Comparison of ENCODE assay signal across 9 cellular contexts in the genomic region with DNA sequence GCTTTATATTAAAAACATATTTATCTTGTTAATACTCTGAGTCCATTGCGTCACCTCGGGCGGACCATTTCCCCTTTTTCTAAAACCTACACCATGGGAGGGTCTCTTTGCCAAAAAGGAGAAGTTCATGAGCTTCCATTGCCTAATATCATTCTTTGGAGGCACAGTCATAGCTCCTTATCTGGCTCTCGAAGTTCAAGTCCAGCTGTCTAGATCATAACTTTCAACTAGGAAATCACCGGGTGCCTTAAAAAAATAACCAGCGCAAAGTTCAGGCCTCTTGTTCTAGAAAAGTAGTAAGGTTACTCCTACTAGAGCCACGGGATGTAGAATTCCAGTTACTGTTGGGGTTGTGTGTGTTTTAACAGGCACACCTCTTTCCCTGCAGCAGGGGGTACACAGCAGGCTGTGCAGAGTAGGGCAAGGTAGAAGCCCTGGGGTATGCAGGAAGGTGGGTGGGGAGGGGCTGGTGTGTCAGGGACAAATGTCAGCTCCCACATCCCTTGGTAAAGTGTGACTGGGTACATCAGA. TPM values are rescaled to one million over a fixed set of nuclear protein-coding genes. Genes with fewer than 3 reads are reported as not detected.
DNase-seq lines count a peak whose midpoint lies in the region; ATAC-seq and TF ChIP-seq lines count a peak whose summit lies in the region.
"Had no signal": no experiment of that assay in that cellular context is flagged by ENCODE, and none has a peak within 500 bp of the region (broad histone marks: within the 10 kb centered on the region; RNA-seq: fewer than 3 reads in every experiment).

No MANE protein-coding gene starts in this region.

- peak overlapping the region in 3 of 4 donors; percentile 40 to 87 (median 81) for H3K27ac ChIP-seq in tibial nerve

- peak; percentile 16 for ATAC-seq in memory B cell (ENCODE audit: low read depth)
- no peak for ATAC-seq in GM19023 (IDR thresholded peaks at IDR 0.05; ENCODE audit: unreplicated experiment)
- ATAC-seq in GM21786 (IDR thresholded peaks at IDR 0.05; ENCODE audit: unreplicated experiment): no peak

- peak in 1 of 2 donors; percentile 76 for TF ChIP-seq EP300 in tibial nerve (IDR thresholded peaks at IDR 0.05)

- TF ChIP-seq POLR2A in tibial nerve (IDR thresholded peaks at IDR 0.05): no peak

- no peak overlapping the region for H3K4me3 ChIP-seq in choroid plexus epithelial cell (ENCODE audit: low read depth, low read length)
- H3K4me3 ChIP-seq in tibial nerve: no peak overlapping the region

- no peak for TF ChIP-seq CTCF in choroid plexus epithelial cell (conservative IDR thresholded peaks at IDR 0.05; ENCODE audit: low read depth, low read length)
- no peak for TF ChIP-seq CTCF in tibial nerve (IDR thresholded peaks at IDR 0.05)

- peak overlapping the region; percentile 99 for H3K27ac Mint-ChIP-seq in memory B cell

- WGBS in tibial nerve, 2 donors: 52 to 64% methylated on average over 7 of the region's 7 CpGs

- H3K27me3 Mint-ChIP-seq in memory B cell: no peaks in the 10 kb centered on the region

- H3K4me3 Mint-ChIP-seq in memory B cell: no peak overlapping the region

- no peaks in the 10 kb centered on the region for H3K36me3 ChIP-seq in tibial nerve

- peak; percentile 31 for DNase-seq in NAMALWA (ENCODE audit: low spot score)
- peak; percentile 96 for DNase-seq in choroid plexus epithelial cell (ENCODE audit: low read depth)
- DNase-seq in memory B cell (ENCODE audit: low spot score in 2 of 2): peak in 1 of 2 donors; percentile 58
- DNase-seq in tibial nerve (ENCODE audit: low spot score in 2 of 2): no peak
- no peak for DNase-seq in 8988T
- DNase-seq in glomerular visceral epithelial cell (ENCODE audit: extremely low spot score): no peak
- DNase-seq: NCI-H2081 had no signal

- H3K36me3 Mint-ChIP-seq in memory B cell: no peaks in the 10 kb centered on the region

- H3K4me1 ChIP-seq in tibial nerve: peaks cover 0 to 52% (median 17%) of the 10 kb centered on the region in 4 donors

- H3K9me3 ChIP-seq in tibial nerve: no peaks in the 10 kb centered on the region

- H3K27me3 ChIP-seq in tibial nerve: no peaks in the 10 kb centered on the region

- peaks cover 41% of the 10 kb centered on the region for H3K4me1 Mint-ChIP-seq in memory B cell

- H3K9me3 Mint-ChIP-seq in memory B cell: no peaks in the 10 kb centered on the region

RNA-seq across cellular contexts. Expression of a gene that starts 50.6 kb away (rescaled TPM):
- 10 to 100 TPM; 51.5 to 95.4 (median 65.6) TPM for total RNA-seq in tibial nerve

Comparison
In these comparisons a context has a peak if more than half of its experiments do, and no peak if none do; other contexts are left out.
1. DNase-seq: peak in NAMALWA (single experiment) and choroid plexus epithelial cell (single experiment); none in tibial nerve (0 of 2), 8988T (single experiment) and glomerular visceral epithelial cell (single experiment).